1 cellular context compared by ENCODE assay signal in the genomic region with DNA sequence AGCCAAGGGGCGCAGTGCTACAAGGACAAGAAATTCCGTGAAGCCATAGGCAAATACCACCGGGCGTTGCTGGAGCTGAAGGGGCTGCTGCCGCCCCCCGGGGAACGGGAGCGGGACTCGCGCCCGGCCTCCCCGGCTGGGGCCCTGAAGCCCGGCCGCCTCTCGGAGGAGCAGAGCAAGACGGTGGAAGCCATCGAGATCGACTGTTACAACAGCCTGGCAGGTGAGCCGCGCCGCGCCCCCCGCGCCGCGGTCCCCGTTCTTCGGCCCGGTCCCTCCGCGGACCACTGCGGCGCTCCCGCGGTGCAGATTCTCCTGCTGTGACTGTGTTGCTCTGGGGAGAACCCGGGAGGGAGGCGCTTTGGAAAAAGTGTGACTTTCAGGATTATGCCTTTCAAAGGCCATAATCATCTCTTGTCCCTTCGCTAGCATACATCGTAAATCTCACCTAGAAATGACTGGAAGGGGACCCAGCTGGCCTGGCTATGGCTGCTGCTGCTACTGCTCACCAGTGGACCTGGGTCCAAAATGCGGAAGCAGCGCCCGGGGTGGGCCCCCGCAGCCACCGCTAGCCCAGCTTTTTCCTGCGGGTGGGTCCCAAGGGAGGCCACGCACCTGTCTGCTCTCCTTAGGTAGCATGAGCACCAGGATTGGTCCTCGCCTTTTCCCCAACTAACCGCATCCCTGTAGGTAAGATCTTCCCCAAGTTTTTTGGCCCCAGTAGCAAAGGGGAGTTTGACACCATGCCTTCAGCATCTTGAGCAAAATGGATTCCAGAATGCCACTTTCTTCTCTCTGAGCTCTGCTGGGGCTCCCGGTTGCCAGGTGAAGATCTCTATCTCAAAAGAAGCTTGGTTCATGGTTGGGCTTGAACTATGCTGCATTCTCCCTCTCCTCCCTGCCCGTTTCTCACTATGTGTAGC.
TF ChIP-seq lines count a peak whose summit lies in the region.

No MANE protein-coding gene starts in this region.

TF ChIP-seq in HCT116, 20 proteins besides CTCF, POLR2A, EP300 and RAD21 (continued from another document):
- TF ChIP-seq, protein P1, sequence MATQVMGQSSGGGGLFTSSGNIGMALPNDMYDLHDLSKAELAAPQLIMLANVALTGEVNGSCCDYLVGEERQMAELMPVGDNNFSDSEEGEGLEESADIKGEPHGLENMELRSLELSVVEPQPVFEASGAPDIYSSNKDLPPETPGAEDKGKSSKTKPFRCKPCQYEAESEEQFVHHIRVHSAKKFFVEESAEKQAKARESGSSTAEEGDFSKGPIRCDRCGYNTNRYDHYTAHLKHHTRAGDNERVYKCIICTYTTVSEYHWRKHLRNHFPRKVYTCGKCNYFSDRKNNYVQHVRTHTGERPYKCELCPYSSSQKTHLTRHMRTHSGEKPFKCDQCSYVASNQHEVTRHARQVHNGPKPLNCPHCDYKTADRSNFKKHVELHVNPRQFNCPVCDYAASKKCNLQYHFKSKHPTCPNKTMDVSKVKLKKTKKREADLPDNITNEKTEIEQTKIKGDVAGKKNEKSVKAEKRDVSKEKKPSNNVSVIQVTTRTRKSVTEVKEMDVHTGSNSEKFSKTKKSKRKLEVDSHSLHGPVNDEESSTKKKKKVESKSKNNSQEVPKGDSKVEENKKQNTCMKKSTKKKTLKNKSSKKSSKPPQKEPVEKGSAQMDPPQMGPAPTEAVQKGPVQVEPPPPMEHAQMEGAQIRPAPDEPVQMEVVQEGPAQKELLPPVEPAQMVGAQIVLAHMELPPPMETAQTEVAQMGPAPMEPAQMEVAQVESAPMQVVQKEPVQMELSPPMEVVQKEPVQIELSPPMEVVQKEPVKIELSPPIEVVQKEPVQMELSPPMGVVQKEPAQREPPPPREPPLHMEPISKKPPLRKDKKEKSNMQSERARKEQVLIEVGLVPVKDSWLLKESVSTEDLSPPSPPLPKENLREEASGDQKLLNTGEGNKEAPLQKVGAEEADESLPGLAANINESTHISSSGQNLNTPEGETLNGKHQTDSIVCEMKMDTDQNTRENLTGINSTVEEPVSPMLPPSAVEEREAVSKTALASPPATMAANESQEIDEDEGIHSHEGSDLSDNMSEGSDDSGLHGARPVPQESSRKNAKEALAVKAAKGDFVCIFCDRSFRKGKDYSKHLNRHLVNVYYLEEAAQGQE (IDR thresholded peaks at IDR 0.05; ENCODE audit: low read depth) = no peak
- no peak for TF ChIP-seq CEBPB (IDR thresholded peaks at IDR 0.05; ENCODE audit: low read depth)
- TF ChIP-seq EZH2phosphoT487 (IDR thresholded peaks at IDR 0.05; ENCODE audit: borderline replicate concordance) = no peak
- TF ChIP-seq YY1 (IDR thresholded peaks at IDR 0.05; ENCODE audit: extremely low read depth, insufficient replicate concordance, low read depth, low read length) = no peak
- no peak for TF ChIP-seq POLR2AphosphoS5 (IDR thresholded peaks at IDR 0.05; ENCODE audit: low read depth, low read length)
- TF ChIP-seq SP1 (IDR thresholded peaks at IDR 0.05; ENCODE audit: low read depth) = no peak
- no peak for TF ChIP-seq JUND (IDR thresholded peaks at IDR 0.05)
- no peak for TF ChIP-seq EGR1 (IDR thresholded peaks at IDR 0.05; ENCODE audit: low read depth)
- no peak for TF ChIP-seq SRF (IDR thresholded peaks at IDR 0.05; ENCODE audit: low read depth)
- TF ChIP-seq TCF7L2 (IDR thresholded peaks at IDR 0.05; ENCODE audit: borderline replicate concordance, extremely low read depth, insufficient read depth, insufficient read length) = no peak
- TF ChIP-seq ZFX (IDR thresholded peaks at IDR 0.05) = no peak
- TF ChIP-seq ZNF274 (IDR thresholded peaks at IDR 0.05; ENCODE audit: low read depth, low read length) = no peak
